ENCODE assay signal across 1 cellular context in the genomic region with DNA sequence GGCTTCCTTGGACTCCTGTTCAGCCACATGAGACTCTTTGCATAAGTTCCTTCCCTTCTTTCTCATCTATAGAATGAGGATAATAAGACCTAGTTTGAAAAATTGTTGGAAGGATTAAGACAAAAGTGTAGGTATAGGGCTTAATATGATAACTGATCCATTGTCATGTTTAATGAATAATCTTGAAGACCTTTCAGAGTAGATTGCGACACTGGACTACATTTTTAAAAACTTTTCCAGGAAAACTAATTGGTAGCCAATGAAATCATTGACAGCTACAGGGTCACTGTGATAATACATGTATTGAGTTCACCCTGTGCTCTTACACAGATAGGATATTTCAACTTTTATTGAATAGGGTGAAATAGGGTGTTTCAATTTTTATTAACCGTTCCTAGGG.
TF ChIP-seq lines count a peak whose summit lies in the region.

No MANE protein-coding gene starts in this region.

TF ChIP-seq in K562, 482 proteins besides CTCF, POLR2A, EP300 and RAD21 (continued from another document):
- TF ChIP-seq, protein P1, sequence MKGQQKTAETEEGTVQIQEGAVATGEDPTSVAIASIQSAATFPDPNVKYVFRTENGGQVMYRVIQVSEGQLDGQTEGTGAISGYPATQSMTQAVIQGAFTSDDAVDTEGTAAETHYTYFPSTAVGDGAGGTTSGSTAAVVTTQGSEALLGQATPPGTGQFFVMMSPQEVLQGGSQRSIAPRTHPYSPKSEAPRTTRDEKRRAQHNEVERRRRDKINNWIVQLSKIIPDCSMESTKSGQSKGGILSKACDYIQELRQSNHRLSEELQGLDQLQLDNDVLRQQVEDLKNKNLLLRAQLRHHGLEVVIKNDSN (CRISPR knock-in tag; IDR thresholded peaks at IDR 0.05), result no peak
- TF ChIP-seq CEBPG (CRISPR knock-in tag; IDR thresholded peaks at IDR 0.05) (no peak), CEBPG (tag; conservative IDR thresholded peaks at IDR 0.05 in 1 of 2, IDR thresholded peaks at IDR 0.05 in 1 of 2) (peak in 1 of 2 experiments; percentile 31; a peak in 2 of 4 replicates)
- TF ChIP-seq, protein P2, sequence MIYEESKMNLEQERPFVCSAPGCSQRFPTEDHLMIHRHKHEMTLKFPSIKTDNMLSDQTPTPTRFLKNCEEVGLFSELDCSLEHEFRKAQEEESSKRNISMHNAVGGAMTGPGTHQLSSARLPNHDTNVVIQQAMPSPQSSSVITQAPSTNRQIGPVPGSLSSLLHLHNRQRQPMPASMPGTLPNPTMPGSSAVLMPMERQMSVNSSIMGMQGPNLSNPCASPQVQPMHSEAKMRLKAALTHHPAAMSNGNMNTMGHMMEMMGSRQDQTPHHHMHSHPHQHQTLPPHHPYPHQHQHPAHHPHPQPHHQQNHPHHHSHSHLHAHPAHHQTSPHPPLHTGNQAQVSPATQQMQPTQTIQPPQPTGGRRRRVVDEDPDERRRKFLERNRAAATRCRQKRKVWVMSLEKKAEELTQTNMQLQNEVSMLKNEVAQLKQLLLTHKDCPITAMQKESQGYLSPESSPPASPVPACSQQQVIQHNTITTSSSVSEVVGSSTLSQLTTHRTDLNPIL (CRISPR knock-in tag; IDR thresholded peaks at IDR 0.05), result no peak
